ENCODE assay signal across 8 cellular contexts in genomic region chr18:35029770-35030169, GRCh38. TPM values are rescaled to one million over a fixed set of nuclear protein-coding genes. Genes with fewer than 3 reads are reported as not detected.
DNase-seq lines count a peak whose midpoint lies in the region; ATAC-seq and TF ChIP-seq lines count a peak whose summit lies in the region.

No MANE protein-coding gene starts in this region.

- ATAC-seq in GM19455 (IDR thresholded peaks at IDR 0.05; ENCODE audit: unreplicated experiment) (peak; percentile 84), HG03571 (IDR thresholded peaks at IDR 0.05; ENCODE audit: unreplicated experiment) (peak; percentile 85)
- ATAC-seq in effector memory CD8-positive, alpha-beta T cell (replicated peaks): peak; percentile 71
- peak; percentile 84 for ATAC-seq in stimulated activated naive B cell treated with anti-CD40 and anti-IgM and Interleukin-4, amounts not matched to agents 10 μg/mL and 1 μg/mL and 100 μg/mL, for 72 hours (replicated peaks)

- peaks cover 25 to 33% of the 10 kb centered on the region in 2 donors for H3K4me1 Mint-ChIP-seq in effector memory CD8-positive, alpha-beta T cell (ENCODE audit: low read depth in 2 of 2)
- peaks cover 21 to 43% of the 10 kb centered on the region in 2 donors for H3K4me1 Mint-ChIP-seq in stimulated activated naive B cell treated with anti-CD40 and anti-IgM and Interleukin-4, amounts not matched to agents 10 μg/mL and 1 μg/mL and 100 μg/mL, for 72 hours

- peaks cover 2% of the 10 kb centered on the region for H3K36me3 Mint-ChIP-seq in effector memory CD8-positive, alpha-beta T cell (ENCODE audit: insufficient read depth)
- no peaks in the 10 kb centered on the region for H3K36me3 Mint-ChIP-seq in stimulated activated naive B cell treated with anti-CD40 and anti-IgM and Interleukin-4, amounts not matched to agents 10 μg/mL and 1 μg/mL and 100 μg/mL, for 72 hours

- H3K79me2 ChIP-seq in DOHH2 (ENCODE audit: control insufficient read depth, low read length): no peaks in the 10 kb centered on the region

- no peaks in the 10 kb centered on the region for H3F3A ChIP-seq in DOHH2 (ENCODE audit: control insufficient read depth, insufficient read depth)

- no peaks in the 10 kb centered on the region for H3K27me3 Mint-ChIP-seq in effector memory CD8-positive, alpha-beta T cell
- H3K27me3 Mint-ChIP-seq in stimulated activated naive B cell treated with anti-CD40 and anti-IgM and Interleukin-4, amounts not matched to agents 10 μg/mL and 1 μg/mL and 100 μg/mL, for 72 hours: no peaks in the 10 kb centered on the region

- peak overlapping the region; percentile 86 to 93 for H3K4me3 Mint-ChIP-seq in effector memory CD8-positive, alpha-beta T cell
- peak overlapping the region; percentile 74 to 81 for H3K4me3 Mint-ChIP-seq in stimulated activated naive B cell treated with anti-CD40 and anti-IgM and Interleukin-4, amounts not matched to agents 10 μg/mL and 1 μg/mL and 100 μg/mL, for 72 hours

- H4K20me1 ChIP-seq in DOHH2 (ENCODE audit: control insufficient read depth, insufficient read depth, low read depth, low read length): no peaks in the 10 kb centered on the region

- intact Hi-C loops in prostate gland (cut with DNase I): loop anchor here (5.0 kb wide), 2 partner anchors 208 to 323 kb away; no protein-coding TSS in a partner anchor

- 12% methylated on average over 3 of the region's 3 CpGs for WGBS in prostate gland

- no peak for DNase-seq in effector memory CD8-positive, alpha-beta T cell
- no peak for DNase-seq in stimulated activated naive B cell treated with anti-CD40 and anti-IgM and Interleukin-4, amounts not matched to agents 10 μg/mL and 1 μg/mL and 100 μg/mL, for 72 hours
- DNase-seq in ureter (ENCODE audit: low spot score) (no peak), DMS79 treated with DMSO at 0.1 percent for 48 hours (lab: John Stamatoyannopoulos, UW) (no peak), prostate gland (ENCODE audit: low spot score) (no peak)

- TF ChIP-seq POLR2A in prostate gland (IDR thresholded peaks at IDR 0.05): no peak

- peak overlapping the region; percentile 98 to 100 for H3K27ac Mint-ChIP-seq in effector memory CD8-positive, alpha-beta T cell
- H3K27ac Mint-ChIP-seq in stimulated activated naive B cell treated with anti-CD40 and anti-IgM and Interleukin-4, amounts not matched to agents 10 μg/mL and 1 μg/mL and 100 μg/mL, for 72 hours: peak overlapping the region; percentile 93

- H3K9me2 ChIP-seq in DOHH2 (replicated peaks; ENCODE audit: control insufficient read depth, low read length): no peaks in the 10 kb centered on the region

- H3K9me3 Mint-ChIP-seq in effector memory CD8-positive, alpha-beta T cell: peaks cover 0 to 2% of the 10 kb centered on the region in 2 donors
- H3K9me3 Mint-ChIP-seq in stimulated activated naive B cell treated with anti-CD40 and anti-IgM and Interleukin-4, amounts not matched to agents 10 μg/mL and 1 μg/mL and 100 μg/mL, for 72 hours: no peaks in the 10 kb centered on the region

- H3K9me3 ChIP-seq in DOHH2 (ENCODE audit: control insufficient read depth, insufficient read depth, low read length) (peaks cover 6% of the 10 kb centered on the region; the same call in 1 of the 2 replicates), prostate gland (no peaks in the 10 kb centered on the region)

- H3K4me2 ChIP-seq in DOHH2 (ENCODE audit: low read length): peak overlapping the region; percentile 58

- TF ChIP-seq CTCF in DOHH2 (IDR thresholded peaks at IDR 0.05; ENCODE audit: low read depth, low read length, poor library complexity, severe bottlenecking) (no peak), prostate gland (IDR thresholded peaks at IDR 0.05) (no peak)

- H3K4me1 ChIP-seq in DOHH2 (ENCODE audit: control insufficient read depth, low read length) (peaks cover 37% of the 10 kb centered on the region), prostate gland (replicated peaks) (no peaks in the 10 kb centered on the region)

- H3K27me3 ChIP-seq in DOHH2 (ENCODE audit: control insufficient read depth, low read length) (no peaks in the 10 kb centered on the region), prostate gland (replicated peaks; ENCODE audit: insufficient read depth) (no peaks in the 10 kb centered on the region)

- peak overlapping the region; percentile 4; the same call in 1 of the 2 replicates for H3K27ac ChIP-seq in DOHH2 (ENCODE audit: low read depth, low read length)
- H3K27ac ChIP-seq in prostate gland: peak overlapping the region in 1 of 2 donors; percentile 8

- H3K4me3 ChIP-seq in DOHH2 (ENCODE audit: low read length) (peak overlapping the region; percentile 49), prostate gland (no peak overlapping the region)

- peaks cover 3% of the 10 kb centered on the region; the same call in 1 of the 2 replicates for H3K36me3 ChIP-seq in DOHH2 (ENCODE audit: control insufficient read depth, low read length)
- H3K36me3 ChIP-seq in prostate gland: no peaks in the 10 kb centered on the region

RNA-seq across cellular contexts. Expression of gene MAPRE2, which starts 11.4 kb away (rescaled TPM):
- total RNA-seq in ureter (17.8 TPM), prostate gland (10 to 100 TPM; 16.1 to 17.2 TPM)
